In the genomic region with DNA sequence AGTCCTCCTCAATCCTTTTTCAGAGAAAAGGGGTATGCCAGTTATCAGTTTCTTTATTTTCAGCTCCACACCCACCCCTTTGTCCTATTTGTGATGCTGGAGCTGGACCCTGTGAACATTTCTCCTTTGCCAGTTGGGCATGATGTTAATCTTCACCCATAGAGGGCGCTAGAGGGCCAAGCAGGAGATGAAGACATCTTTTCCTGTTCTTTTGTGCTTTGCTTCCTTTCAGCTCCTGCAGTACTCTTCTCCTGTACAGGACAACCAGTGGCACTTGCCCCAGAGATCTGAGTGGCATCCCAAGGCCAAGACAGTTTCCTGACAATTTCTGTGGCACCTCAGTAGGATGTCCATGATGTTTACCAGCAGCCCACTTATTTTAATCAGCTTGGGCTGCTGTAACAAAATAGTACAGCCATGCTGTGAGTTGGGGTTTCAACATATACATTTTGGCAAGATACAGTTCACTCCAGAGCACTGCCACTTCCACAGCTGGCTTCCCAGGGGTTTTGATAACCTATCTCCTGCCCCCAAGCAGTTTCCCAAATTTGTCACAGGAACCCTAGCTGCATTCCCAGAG, we compare ENCODE assay signal across 8 cellular contexts. TPM values are rescaled to one million over a fixed set of nuclear protein-coding genes. Genes with fewer than 3 reads are reported as not detected.
A peak's percentile ranks its signal among the peaks of the same experiment; 100 is the strongest.
DNase-seq lines count a peak whose midpoint lies in the region; ATAC-seq and TF ChIP-seq lines count a peak whose summit lies in the region.

No MANE protein-coding gene starts in this region.

- peak overlapping the region; percentile 86 for H2AFZ ChIP-seq in Loucy (ENCODE audit: low read length)

- no peaks in the 10 kb centered on the region for H3K9me3 Mint-ChIP-seq in activated naive CD8-positive, alpha-beta T cell treated with anti-CD3 and anti-CD28 coated beads, Interleukin-2, amount 50 U/mL, for 24 hours

- peaks cover 11% of the 10 kb centered on the region for H3K4me1 Mint-ChIP-seq in activated naive CD8-positive, alpha-beta T cell treated with anti-CD3 and anti-CD28 coated beads, Interleukin-2, amount 50 U/mL, for 24 hours

- H3K9me2 ChIP-seq in Loucy (replicated peaks; ENCODE audit: low read depth, low read length) = no peaks in the 10 kb centered on the region

- no peaks in the 10 kb centered on the region for H3K36me3 ChIP-seq in Loucy (ENCODE audit: insufficient read depth, low read length)
- H3K36me3 ChIP-seq in SK-N-MC (ENCODE audit: insufficient read depth, low read length) = no peaks in the 10 kb centered on the region

- H3K4me2 ChIP-seq in Loucy (ENCODE audit: low read depth, low read length, poor library complexity, severe bottlenecking) = no peak overlapping the region

- H3K9me3 ChIP-seq in Loucy (ENCODE audit: insufficient read depth, low read depth, low read length) (no peaks in the 10 kb centered on the region), SK-N-MC (ENCODE audit: low read depth, low read length) (no peaks in the 10 kb centered on the region)

- H3K4me3 ChIP-seq in Loucy (ENCODE audit: low read length, poor library complexity, severe bottlenecking) (no peak overlapping the region), SK-N-MC (no peak overlapping the region)

- no peaks in the 10 kb centered on the region for H3K79me2 ChIP-seq in Loucy (ENCODE audit: insufficient read depth, low read length)

- H3K4me1 ChIP-seq in Loucy (ENCODE audit: insufficient read depth, low read length, poor library complexity, severe bottlenecking) = no peaks in the 10 kb centered on the region

- H3K27me3 ChIP-seq in Loucy (ENCODE audit: insufficient read depth, low read length, poor library complexity, severe bottlenecking) = peaks cover 11% of the 10 kb centered on the region

- peaks cover 9% of the 10 kb centered on the region for H3K27me3 Mint-ChIP-seq in activated naive CD8-positive, alpha-beta T cell treated with anti-CD3 and anti-CD28 coated beads, Interleukin-2, amount 50 U/mL, for 24 hours

- peak; percentile 97 for TF ChIP-seq CTCF in Loucy (conservative IDR thresholded peaks at IDR 0.05; ENCODE audit: low read length)

- no peak overlapping the region for H3K4me3 Mint-ChIP-seq in activated naive CD8-positive, alpha-beta T cell treated with anti-CD3 and anti-CD28 coated beads, Interleukin-2, amount 50 U/mL, for 24 hours

- no peaks in the 10 kb centered on the region for H4K20me1 ChIP-seq in Loucy (ENCODE audit: insufficient read depth, low read length, poor library complexity, severe bottlenecking)

- DNase-seq in G401 (ENCODE audit: low spot score) = peak; percentile 44
- DNase-seq in SK-N-MC (ENCODE audit: low read depth, low spot score) = peak; percentile 68
- peak; percentile 57 for DNase-seq in activated naive CD8-positive, alpha-beta T cell treated with anti-CD3 and anti-CD28 coated beads, Interleukin-2, amount 50 U/mL, for 24 hours
- DNase-seq in iPS-NIHi7 (ENCODE audit: extremely low spot score) = peak; percentile 79
- peak; percentile 17 for DNase-seq in stimulated activated CD4-positive, alpha-beta T cell treated with anti-CD3 and anti-CD28 coated beads, Interleukin-4, amount 100 ng/mL, for 1 hour

- no peaks in the 10 kb centered on the region for H3F3A ChIP-seq in Loucy (ENCODE audit: low read depth)

- no peak overlapping the region for H3K9ac ChIP-seq in Loucy (ENCODE audit: low read depth, low read length, poor library complexity, severe bottlenecking)
- H3K9ac ChIP-seq in SK-N-MC (ENCODE audit: insufficient read length) = no peak overlapping the region

- in situ Hi-C loops in G401 (cut with HindIII; ENCODE audit: low sequenced_read_pairs) = no loop called here

- ATAC-seq in activated naive CD8-positive, alpha-beta T cell treated with anti-CD3 and anti-CD28 coated beads, Interleukin-2, amount 50 U/mL, for 24 hours = peak; percentile 39
- ATAC-seq in GM18517 (IDR thresholded peaks at IDR 0.05; ENCODE audit: unreplicated experiment) (no peak), GM19351 (IDR thresholded peaks at IDR 0.05; ENCODE audit: unreplicated experiment) (no peak)

- no peaks in the 10 kb centered on the region for H3K36me3 Mint-ChIP-seq in activated naive CD8-positive, alpha-beta T cell treated with anti-CD3 and anti-CD28 coated beads, Interleukin-2, amount 50 U/mL, for 24 hours (ENCODE audit: low read depth)

- no peak overlapping the region for H3K27ac Mint-ChIP-seq in activated naive CD8-positive, alpha-beta T cell treated with anti-CD3 and anti-CD28 coated beads, Interleukin-2, amount 50 U/mL, for 24 hours

- no peak overlapping the region for H3K27ac ChIP-seq in SK-N-MC

RNA-seq across cellular contexts. Expression of gene SAA2, which starts 4.6 kb away (rescaled TPM):
- not detected in 2 replicates for total RNA-seq in G401 (2014; rRNA removed; shearing (Covaris generic))

RNA-seq across cellular contexts. Expression of gene SAA4, which starts 7.3 kb away (rescaled TPM):
- total RNA-seq in G401 (2014; rRNA removed; shearing (Covaris generic)) = not detected in 2 replicates

RNA-seq across cellular contexts. Expression of gene SAA1, which starts 22.2 kb away (rescaled TPM):
- total RNA-seq in G401 (2014; rRNA removed; shearing (Covaris generic)) = 3.3 and 4.6 TPM in 2 replicates

Comparison
In these comparisons a context has a peak if more than half of its experiments do, and no peak if none do; other contexts are left out.
1. DNase-seq: peak in every context shown above with its lines; median percentile 79 in iPS-NIHi7; 68 in SK-N-MC; 57 in activated naive CD8-positive, alpha-beta T cell treated with anti-CD3 and anti-CD28 coated beads, Interleukin-2, amount 50 U/mL, for 24 hours; 44 in G401; 17 in stimulated activated CD4-positive, alpha-beta T cell treated with anti-CD3 and anti-CD28 coated beads, Interleukin-4, amount 100 ng/mL, for 1 hour.